Comparison of ENCODE assay signal across 18 cellular contexts in the genomic region with DNA sequence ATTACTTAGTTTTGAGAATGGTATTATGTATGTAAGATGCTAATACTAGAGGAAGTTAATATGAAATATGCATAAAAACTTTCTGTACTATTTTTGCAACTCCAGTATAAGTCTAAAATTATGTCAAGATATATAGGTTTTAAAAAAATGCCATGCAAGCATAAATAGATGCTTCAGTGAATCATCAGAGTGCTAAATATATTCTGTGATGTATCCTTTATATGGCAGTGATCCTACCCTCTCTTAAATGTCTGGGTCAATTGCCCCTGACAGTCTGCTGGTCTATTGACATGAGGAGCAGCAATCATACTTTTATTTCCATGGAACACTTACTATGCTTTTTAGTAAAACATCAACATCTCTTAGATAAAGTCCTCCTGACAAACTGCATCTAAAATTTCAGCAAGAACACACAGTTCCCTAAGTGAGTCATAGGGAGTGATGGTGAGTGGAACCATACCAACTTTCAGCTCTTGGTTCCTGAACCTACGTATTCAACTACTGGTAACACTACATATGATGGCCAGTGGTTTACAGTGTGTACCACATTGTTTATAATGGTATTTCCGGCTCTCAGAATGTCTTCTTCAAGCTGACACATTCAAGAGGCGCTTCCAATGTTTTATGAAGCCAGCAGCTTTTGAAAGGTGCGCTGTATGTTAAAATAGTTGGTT.
DNase-seq lines count a peak whose midpoint lies in the region; ATAC-seq and TF ChIP-seq lines count a peak whose summit lies in the region.
"Had no signal": no experiment of that assay in that cellular context is flagged by ENCODE, and none has a peak within 500 bp of the region (broad histone marks: within the 10 kb centered on the region; RNA-seq: fewer than 3 reads in every experiment).

No MANE protein-coding gene starts in this region.

- H3K27ac Mint-ChIP-seq in activated T-helper 17 cell treated with anti-CD3 and anti-CD28 coated beads, Interleukin-2, amount 50 U/mL, for 72 hours, result no peak overlapping the region
- H3K27ac Mint-ChIP-seq: activated CD4-positive, alpha-beta T cell treated with anti-CD3 and anti-CD28 coated beads, Interleukin-2, amount 10 ng/mL, durations not matched to agents 7 days and 5 days; activated naive CD4-positive, alpha-beta T cell treated with anti-CD3 and anti-CD28 coated beads, Interleukin-2, amount 50 U/mL, for 24 hours; CD4-positive, alpha-beta memory T cell; effector memory CD8-positive, alpha-beta T cell had no signal

- H2AK5ac ChIP-seq in mesendoderm (ENCODE audit: low read length), result no peak overlapping the region

- in situ Hi-C loops in GM23248 (cut with MboI), result no loop called here

- TF ChIP-seq CTCF in fibroblast of pulmonary artery (IDR thresholded peaks at IDR 0.05; ENCODE audit: low read length, missing control alignments), result no peak
- no peak for TF ChIP-seq CTCF in thoracic aorta (IDR thresholded peaks at IDR 0.05)

- no peak overlapping the region for H3K23ac ChIP-seq in mesendoderm (ENCODE audit: low read length)

- H3K4me2 ChIP-seq in GM23248 (ENCODE audit: unreplicated experiment), result no peak overlapping the region
- no peak overlapping the region for H3K4me2 ChIP-seq in mesendoderm (ENCODE audit: low read length)

- no peak overlapping the region for H3K4me3 Mint-ChIP-seq in activated T-helper 17 cell treated with anti-CD3 and anti-CD28 coated beads, Interleukin-2, amount 50 U/mL, for 72 hours
- H3K4me3 Mint-ChIP-seq: activated CD4-positive, alpha-beta T cell treated with anti-CD3 and anti-CD28 coated beads, Interleukin-2, amount 10 ng/mL, durations not matched to agents 7 days and 5 days; activated naive CD4-positive, alpha-beta T cell treated with anti-CD3 and anti-CD28 coated beads, Interleukin-2, amount 50 U/mL, for 24 hours; CD4-positive, alpha-beta memory T cell; effector memory CD8-positive, alpha-beta T cell; neural crest cell had no signal

- no peaks in the 10 kb centered on the region for H3K79me1 ChIP-seq in mesendoderm (ENCODE audit: low read length)

- H3K18ac ChIP-seq in mesendoderm (ENCODE audit: low read length), result no peak overlapping the region

- no peaks in the 10 kb centered on the region for H3K9me2 ChIP-seq in GM23248 (ENCODE audit: insufficient read depth)

- ATAC-seq in activated T-helper 17 cell treated with anti-CD3 and anti-CD28 coated beads, Interleukin-2, amount 50 U/mL, for 72 hours (replicated peaks), result peak; percentile 50
- peak; percentile 40 for ATAC-seq in thoracic aorta (ENCODE audit: insufficient number of reproducible peaks, low FRiP score, low read depth)
- ATAC-seq: effector memory CD8-positive, alpha-beta T cell; HCT116 had no signal

- DNase-seq in GM23248, result peak; percentile 60
- peak; percentile 40 for DNase-seq in fibroblast of pulmonary artery (ENCODE audit: low read depth)
- no peak for DNase-seq in thoracic aorta (ENCODE audit: low spot score)
- DNase-seq in mesendoderm, result no peak
- no peak for DNase-seq in GOT3 (lab: John Stamatoyannopoulos, UW)
- DNase-seq in activated gamma-delta T cell (lab: John Stamatoyannopoulos, UW), result no peak
- DNase-seq: activated CD4-positive, alpha-beta T cell treated with anti-CD3 and anti-CD28 coated beads, Interleukin-2, amount 10 ng/mL, durations not matched to agents 7 days and 5 days; activated T-cell treated with anti-CD3 and anti-CD28 coated beads for 4 hours; caudate nucleus; CD4-positive, alpha-beta memory T cell; effector memory CD8-positive, alpha-beta T cell; NCI-H1436 treated with DMSO at 0.1 percent for 48 hours; NCI-H524; retina had no signal

- no peaks in the 10 kb centered on the region for H3K36me3 ChIP-seq in GM23248 (ENCODE audit: low read depth)
- no peaks in the 10 kb centered on the region for H3K36me3 ChIP-seq in thoracic aorta
- no peaks in the 10 kb centered on the region for H3K36me3 ChIP-seq in mesendoderm (ENCODE audit: control insufficient read depth, insufficient read depth, low read length)

- H3K27me3 ChIP-seq in GM23248 (replicated peaks; ENCODE audit: insufficient read depth), result no peaks in the 10 kb centered on the region
- no peaks in the 10 kb centered on the region for H3K27me3 ChIP-seq in thoracic aorta (replicated peaks; ENCODE audit: insufficient read depth)
- no peaks in the 10 kb centered on the region for H3K27me3 ChIP-seq in mesendoderm (ENCODE audit: insufficient read depth, low read length, poor library complexity)

- peaks cover 23% of the 10 kb centered on the region; the same call in 1 of the 2 replicates for H3F3A ChIP-seq in GM23248 (ENCODE audit: insufficient read depth)

- H3K9me3 ChIP-seq in GM23248 (ENCODE audit: low read depth), result no peaks in the 10 kb centered on the region
- no peaks in the 10 kb centered on the region for H3K9me3 ChIP-seq in thoracic aorta

- H4K20me1 ChIP-seq in GM23248 (ENCODE audit: insufficient read depth), result no peaks in the 10 kb centered on the region

- no peak overlapping the region for H2BK5ac ChIP-seq in mesendoderm (ENCODE audit: low read length)

- WGBS in GM23248 (ENCODE audit: low coverage in 1 of 2, low lambda C conversion rate in 2 of 2, missing lambda C conversion rate in 2 of 2), 2 experiments, result 72 to 73% methylated on average over 4 of the region's 4 CpGs
- no CpG with 5 or more reads among the region's 4 CpGs for whole genome bisulfite sequencing in mesendoderm (ENCODE audit: extremely low coverage, insufficient coverage, low lambda C conversion rate)

- no peak overlapping the region for H3K4me3 ChIP-seq in GM23248
- H3K4me3 ChIP-seq in fibroblast of pulmonary artery (replicated peaks; ENCODE audit: low read depth, low read length), result no peak overlapping the region
- H3K4me3 ChIP-seq in thoracic aorta, result no peak overlapping the region
- no peak overlapping the region for H3K4me3 ChIP-seq in mesendoderm (ENCODE audit: low read length)

- H2BK120ac ChIP-seq in mesendoderm (ENCODE audit: low read depth, low read length), result no peak overlapping the region

- H3K79me2 ChIP-seq in GM23248 (ENCODE audit: insufficient read depth) (no peaks in the 10 kb centered on the region), mesendoderm (ENCODE audit: control insufficient read depth, insufficient read depth, low read length) (no peaks in the 10 kb centered on the region)

- no peak overlapping the region for H2BK15ac ChIP-seq in mesendoderm (replicated peaks; ENCODE audit: low read depth)

- H3K9ac ChIP-seq in GM23248 (no peak overlapping the region), mesendoderm (ENCODE audit: low read length) (no peak overlapping the region)

- H4K8ac ChIP-seq in mesendoderm (ENCODE audit: low read depth, low read length), result no peak overlapping the region

- H3K9me3 Mint-ChIP-seq in activated T-helper 17 cell treated with anti-CD3 and anti-CD28 coated beads, Interleukin-2, amount 50 U/mL, for 72 hours, result no peaks in the 10 kb centered on the region
- H3K9me3 Mint-ChIP-seq: activated CD4-positive, alpha-beta T cell treated with anti-CD3 and anti-CD28 coated beads, Interleukin-2, amount 10 ng/mL, durations not matched to agents 7 days and 5 days; activated naive CD4-positive, alpha-beta T cell treated with anti-CD3 and anti-CD28 coated beads, Interleukin-2, amount 50 U/mL, for 24 hours; effector memory CD8-positive, alpha-beta T cell had no signal

- no peak overlapping the region for H3K27ac ChIP-seq in GM23248
- peak overlapping the region in 1 of 2 donors; percentile 22 for H3K27ac ChIP-seq in thoracic aorta
- H3K27ac ChIP-seq in mesendoderm (ENCODE audit: low read depth, low read length), result no peak overlapping the region

- H3K56ac ChIP-seq in mesendoderm (ENCODE audit: low read length), result no peak overlapping the region

- H3K36me3 Mint-ChIP-seq in activated T-helper 17 cell treated with anti-CD3 and anti-CD28 coated beads, Interleukin-2, amount 50 U/mL, for 72 hours (ENCODE audit: low read depth), result no peaks in the 10 kb centered on the region
- H3K36me3 Mint-ChIP-seq: activated naive CD4-positive, alpha-beta T cell treated with anti-CD3 and anti-CD28 coated beads, Interleukin-2, amount 50 U/mL, for 24 hours; CD4-positive, alpha-beta memory T cell had no signal

- no peaks in the 10 kb centered on the region for H3K4me1 Mint-ChIP-seq in activated T-helper 17 cell treated with anti-CD3 and anti-CD28 coated beads, Interleukin-2, amount 50 U/mL, for 72 hours
- H3K4me1 Mint-ChIP-seq: activated CD4-positive, alpha-beta T cell treated with anti-CD3 and anti-CD28 coated beads, Interleukin-2, amount 10 ng/mL, durations not matched to agents 7 days and 5 days; activated naive CD4-positive, alpha-beta T cell treated with anti-CD3 and anti-CD28 coated beads, Interleukin-2, amount 50 U/mL, for 24 hours; neural crest cell had no signal

- H4K5ac ChIP-seq in mesendoderm (ENCODE audit: low read length), result no peak overlapping the region

- H2AFZ ChIP-seq in GM23248, result 0 out of 2 replicates have a peak overlapping the region, but pooled peaks have one; percentile 3

- H3K27me3 Mint-ChIP-seq in activated T-helper 17 cell treated with anti-CD3 and anti-CD28 coated beads, Interleukin-2, amount 50 U/mL, for 72 hours, result no peaks in the 10 kb centered on the region
- H3K27me3 Mint-ChIP-seq: activated CD4-positive, alpha-beta T cell treated with anti-CD3 and anti-CD28 coated beads, Interleukin-2, amount 10 ng/mL, durations not matched to agents 7 days and 5 days; activated naive CD4-positive, alpha-beta T cell treated with anti-CD3 and anti-CD28 coated beads, Interleukin-2, amount 50 U/mL, for 24 hours; CD4-positive, alpha-beta memory T cell; effector memory CD8-positive, alpha-beta T cell had no signal

- no peak overlapping the region for H3K4ac ChIP-seq in mesendoderm (ENCODE audit: low read depth, low read length)

- H3K4me1 ChIP-seq in GM23248 (ENCODE audit: insufficient read depth) (peaks cover 9% of the 10 kb centered on the region), thoracic aorta (ENCODE audit: control insufficient read depth in 1 of 2, low read depth in 2 of 2) (peaks cover 4 to 19% of the 10 kb centered on the region in 2 donors), mesendoderm (ENCODE audit: control insufficient read depth, low read depth, low read length) (no peaks in the 10 kb centered on the region)

Comparison
In these comparisons a context has a peak if more than half of its experiments do, and no peak if none do; other contexts are left out.
1. DNase-seq: peak in GM23248 (single experiment) and fibroblast of pulmonary artery (single experiment); none in thoracic aorta (single experiment), mesendoderm (single experiment), GOT3 (single experiment) and activated gamma-delta T cell (single experiment).